ENCODE assay signal across 23 cellular contexts in genomic region chr10:13801907-13802288, GRCh38.
A peak's percentile ranks its signal among the peaks of the same experiment; 100 is the strongest.
DNase-seq lines count a peak whose midpoint lies in the region; ATAC-seq, FAIRE-seq and TF ChIP-seq lines count a peak whose summit lies in the region.
"Had no signal": no experiment of that assay in that cellular context is flagged by ENCODE, and none has a peak within 500 bp of the region (broad histone marks: within the 10 kb centered on the region; RNA-seq: fewer than 3 reads in every experiment).

No MANE protein-coding gene starts in this region.

- no peak for ATAC-seq in HG03135 (IDR thresholded peaks at IDR 0.05; ENCODE audit: unreplicated experiment)

- no peaks in the 10 kb centered on the region for H3K27me3 Mint-ChIP-seq in activated naive CD4-positive, alpha-beta T cell treated with anti-CD3 and anti-CD28 coated beads, Interleukin-2, amount 50 U/mL, for 24 hours
- H3K27me3 Mint-ChIP-seq in type B pancreatic cell = no peaks in the 10 kb centered on the region
- H3K27me3 Mint-ChIP-seq: CD4-positive, alpha-beta T cell had no signal

- H3K36me3 ChIP-seq in BE2C = no peaks in the 10 kb centered on the region
- H3K36me3 ChIP-seq: BLaER1 treated with 17β-estradiol and CSF1 and Interleukin-3, amounts not matched to agents 10 nM and 100 nM; HAP-1 had no signal

- no peak for DNase-seq in activated naive CD4-positive, alpha-beta T cell (lab: John Stamatoyannopoulos, UW)
- DNase-seq in NCI-H146 treated with DMSO at 0.1 percent for 48 hours (lab: John Stamatoyannopoulos, UW; ENCODE audit: unreplicated experiment) (peak; percentile 31), type B pancreatic cell (ENCODE audit: extremely low spot score, unreplicated experiment) (no peak), GM12891 (ENCODE audit: insufficient read length, low spot score) (no peak), BE2C (no peak)
- DNase-seq: Calu3; CD4-positive, alpha-beta T cell; COR-L47; DMS53; DMS79 treated with DMSO at 0.1 percent for 48 hours; GF-D8; GOT3 had no signal

- H3K36me3 Mint-ChIP-seq in activated naive CD4-positive, alpha-beta T cell treated with anti-CD3 and anti-CD28 coated beads, Interleukin-2, amount 50 U/mL, for 24 hours = no peaks in the 10 kb centered on the region
- peaks cover 5% of the 10 kb centered on the region for H3K36me3 Mint-ChIP-seq in type B pancreatic cell
- H3K36me3 Mint-ChIP-seq: CD14-positive monocyte had no signal

- no peaks in the 10 kb centered on the region for H3K4me1 ChIP-seq in BE2C
- H3K4me1 ChIP-seq: HAP-1 had no signal

- no peaks in the 10 kb centered on the region for H3K9me3 ChIP-seq in BE2C
- H3K9me3 ChIP-seq: BLaER1 treated with 17β-estradiol and CSF1 and Interleukin-3, amounts not matched to agents 10 nM and 100 nM; HAP-1 had no signal

- H3K4me1 Mint-ChIP-seq in activated naive CD4-positive, alpha-beta T cell treated with anti-CD3 and anti-CD28 coated beads, Interleukin-2, amount 50 U/mL, for 24 hours = peaks cover 19% of the 10 kb centered on the region
- H3K4me1 Mint-ChIP-seq in type B pancreatic cell (ENCODE audit: unreplicated experiment) = peaks cover 24% of the 10 kb centered on the region

- no peaks in the 10 kb centered on the region for H3K9me3 Mint-ChIP-seq in activated naive CD4-positive, alpha-beta T cell treated with anti-CD3 and anti-CD28 coated beads, Interleukin-2, amount 50 U/mL, for 24 hours
- peaks cover 5% of the 10 kb centered on the region for H3K9me3 Mint-ChIP-seq in type B pancreatic cell
- H3K9me3 Mint-ChIP-seq: CD4-positive, alpha-beta T cell had no signal

- no peak overlapping the region for H3K4me3 ChIP-seq in BE2C (ENCODE audit: low read depth, low read length)
- H3K4me3 ChIP-seq: BLaER1 treated with 17β-estradiol and CSF1 and Interleukin-3, amounts not matched to agents 10 nM and 100 nM; HAP-1 had no signal

- peak overlapping the region; percentile 75 for H3K27ac ChIP-seq in VCaP
- H3K27ac ChIP-seq: 22Rv1; BLaER1 treated with 17β-estradiol and CSF1 and Interleukin-3, amounts not matched to agents 10 nM and 100 nM had no signal

- TF ChIP-seq CTCF in VCaP (conservative IDR thresholded peaks at IDR 0.05) (no peak), type B pancreatic cell (conservative IDR thresholded peaks at IDR 0.05) (no peak), BE2C (IDR thresholded peaks at IDR 0.05; ENCODE audit: low read depth, low read length) (no peak)

- H3K27me3 ChIP-seq in BE2C = no peaks in the 10 kb centered on the region
- H3K27me3 ChIP-seq: BLaER1 treated with 17β-estradiol and CSF1 and Interleukin-3, amounts not matched to agents 10 nM and 100 nM had no signal

- no peak overlapping the region for H3K4me3 Mint-ChIP-seq in activated naive CD4-positive, alpha-beta T cell treated with anti-CD3 and anti-CD28 coated beads, Interleukin-2, amount 50 U/mL, for 24 hours
- no peak overlapping the region for H3K4me3 Mint-ChIP-seq in type B pancreatic cell
- H3K4me3 Mint-ChIP-seq: B cell; CD14-positive monocyte; CD4-positive, alpha-beta T cell had no signal

- no peak for TF ChIP-seq POLR2A in GM12891 (IDR thresholded peaks at IDR 0.05; ENCODE audit: low read depth, low read length)

- no peak for FAIRE-seq in GM12891 (lab: Jason Lieb, UNC)
- FAIRE-seq: A204.1, GM12892, H54 had no signal

- peak overlapping the region; percentile 46 for H3K27ac Mint-ChIP-seq in activated naive CD4-positive, alpha-beta T cell treated with anti-CD3 and anti-CD28 coated beads, Interleukin-2, amount 50 U/mL, for 24 hours
- H3K27ac Mint-ChIP-seq in type B pancreatic cell = no peak overlapping the region
- H3K27ac Mint-ChIP-seq: B cell; CD14-positive monocyte; CD4-positive, alpha-beta T cell had no signal

TF ChIP-seq in GM12891, 5 proteins besides CTCF, POLR2A, EP300 and RAD21:
- no peak for TF ChIP-seq SPI1 (IDR thresholded peaks at IDR 0.05; ENCODE audit: low read depth, low read length)
- TF ChIP-seq TAF1 (IDR thresholded peaks at IDR 0.05; ENCODE audit: low read depth, low read length) = no peak
- no peak for TF ChIP-seq POLR2AphosphoS5 (IDR thresholded peaks at IDR 0.05; ENCODE audit: low read depth, low read length)
- no peak for TF ChIP-seq PAX5 (IDR thresholded peaks at IDR 0.05; ENCODE audit: insufficient read depth, low read length, severe bottlenecking)
- TF ChIP-seq POU2F2 (IDR thresholded peaks at IDR 0.05; ENCODE audit: low read depth, low read length) = no peak
